1 cellular context compared by ENCODE assay signal in the genomic region with DNA sequence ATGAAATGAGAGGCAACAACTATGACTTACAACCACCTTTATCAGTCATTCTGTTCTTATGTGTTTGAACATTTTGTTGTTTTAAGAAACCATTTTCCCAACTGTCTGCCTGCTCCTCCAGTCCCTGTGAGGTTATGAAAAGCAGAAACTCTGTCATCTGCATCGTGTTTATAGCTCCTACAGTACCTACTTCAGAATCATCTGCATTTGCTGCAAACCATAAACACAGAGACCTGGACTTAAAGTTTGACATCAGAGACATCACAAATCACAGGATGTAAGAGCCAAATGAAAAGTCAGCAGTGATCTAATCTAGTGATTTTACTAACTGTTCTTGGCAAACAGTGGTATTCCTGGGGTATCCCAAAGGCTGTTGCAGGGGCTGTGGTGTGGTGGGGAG.
TF ChIP-seq lines count a peak whose summit lies in the region.

No MANE protein-coding gene starts in this region.

TF ChIP-seq in IMR-90, 13 proteins besides CTCF, POLR2A, EP300 and RAD21:
- TF ChIP-seq NFE2L2 (IDR thresholded peaks at IDR 0.05; ENCODE audit: low read depth, low read length) (no peak), RCOR1 (IDR thresholded peaks at IDR 0.05; ENCODE audit: insufficient replicate concordance, low read length) (no peak), FOS (IDR thresholded peaks at IDR 0.05; ENCODE audit: low read depth, low read length) (no peak), MAZ (IDR thresholded peaks at IDR 0.05; ENCODE audit: borderline replicate concordance, low read depth, low read length) (no peak), SMC3 (IDR thresholded peaks at IDR 0.05; ENCODE audit: low read depth, low read length) (no peak), RFX5 (IDR thresholded peaks at IDR 0.05; ENCODE audit: low read depth, low read length) (no peak), MAFK (IDR thresholded peaks at IDR 0.05; ENCODE audit: low read depth, low read length) (no peak), MXI1 (IDR thresholded peaks at IDR 0.05; ENCODE audit: borderline replicate concordance, low read depth, low read length) (no peak)
- TF ChIP-seq, protein P1, sequence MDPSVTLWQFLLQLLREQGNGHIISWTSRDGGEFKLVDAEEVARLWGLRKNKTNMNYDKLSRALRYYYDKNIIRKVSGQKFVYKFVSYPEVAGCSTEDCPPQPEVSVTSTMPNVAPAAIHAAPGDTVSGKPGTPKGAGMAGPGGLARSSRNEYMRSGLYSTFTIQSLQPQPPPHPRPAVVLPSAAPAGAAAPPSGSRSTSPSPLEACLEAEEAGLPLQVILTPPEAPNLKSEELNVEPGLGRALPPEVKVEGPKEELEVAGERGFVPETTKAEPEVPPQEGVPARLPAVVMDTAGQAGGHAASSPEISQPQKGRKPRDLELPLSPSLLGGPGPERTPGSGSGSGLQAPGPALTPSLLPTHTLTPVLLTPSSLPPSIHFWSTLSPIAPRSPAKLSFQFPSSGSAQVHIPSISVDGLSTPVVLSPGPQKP (IDR thresholded peaks at IDR 0.05; ENCODE audit: borderline replicate concordance, low read depth, low read length): no peak
